ENCODE assay signal across 26 cellular contexts in the genomic region with DNA sequence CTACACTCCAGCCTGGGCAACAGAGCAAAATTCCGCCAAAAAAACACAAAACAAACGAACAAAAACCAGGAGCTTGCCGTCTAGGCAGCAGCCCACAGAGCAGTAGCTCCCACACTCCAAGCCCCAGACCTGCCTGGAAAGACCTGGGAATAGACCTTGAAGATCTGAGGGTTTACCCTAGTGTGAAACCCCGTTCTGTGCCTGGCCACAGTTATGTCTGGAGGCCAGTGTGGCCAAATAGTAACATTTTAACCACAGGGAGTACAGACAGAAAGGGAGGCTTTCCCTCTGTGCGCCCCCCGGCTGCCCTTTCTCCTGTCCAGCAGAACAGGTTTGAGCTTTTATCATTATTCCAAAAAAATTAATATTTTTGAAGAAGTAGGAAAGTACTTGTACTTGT.
DNase-seq lines count a peak whose midpoint lies in the region; ATAC-seq and TF ChIP-seq lines count a peak whose summit lies in the region.
"Had no signal": no experiment of that assay in that cellular context is flagged by ENCODE, and none has a peak within 500 bp of the region (broad histone marks: within the 10 kb centered on the region; RNA-seq: fewer than 3 reads in every experiment).

No MANE protein-coding gene starts in this region.

- intact Hi-C loops in left ventricle myocardium inferior (cut with micrococcal nuclease) (no loop called here), cardiac septum (cut with DNase I) (loop anchor here (5.0 to 10.0 kb wide), 2 partner anchors 158 to 360 kb away; no protein-coding TSS in a partner anchor), gastrocnemius medialis (cut with DNase I; ENCODE audit: low total_unique reads) (loop anchor here (5.0 to 10.0 kb wide), 3 partner anchors 225 to 402 kb away; no protein-coding TSS in a partner anchor), tibial artery (cut with DNase I; ENCODE audit: low total_unique reads) (no loop called here)

- CTCF ChIA-PET in RWPE1 (lab: Yijun Ruan, JAX) = no interaction called here

- H3K9me3 ChIP-seq in left ventricle myocardium inferior (replicated peaks) = peaks cover 20% of the 10 kb centered on the region
- peaks cover 0 to 7% (median 2%) of the 10 kb centered on the region in 3 donors for H3K9me3 ChIP-seq in gastrocnemius medialis
- no peaks in the 10 kb centered on the region for H3K9me3 ChIP-seq in tibial artery
- H3K9me3 ChIP-seq: Caco-2, Peyer's patch had no signal

- POLR2A ChIA-PET in RWPE1 (lab: Yijun Ruan, JAX; ENCODE audit: low non-redundant PET) = no interaction called here

- no peak for DNase-seq in left ventricle myocardium inferior
- DNase-seq in cardiac septum (ENCODE audit: low spot score) = no peak
- DNase-seq in RWPE1 (ENCODE audit: low spot score) = no peak
- peak; percentile 33 for DNase-seq in glomerular visceral epithelial cell (ENCODE audit: extremely low spot score)
- no peak for DNase-seq in gastrocnemius medialis
- no peak for DNase-seq in DMS114 treated with DMSO at 0.1 percent for 48 hours (lab: John Stamatoyannopoulos, UW; ENCODE audit: unreplicated experiment)
- no peak for DNase-seq in SK-N-DZ (ENCODE audit: low spot score)
- DNase-seq in tibial artery = no peak
- DNase-seq: AML-193; Caco-2; CD4-positive, alpha-beta memory T cell; DMS79; EL; GDM1; HCEC 1CT; KG1; NCI-H1048; NCI-H1417; NCI-H1694; NCI-H2029 treated with DMSO at 0.1 percent for 48 hours; NCI-H446 treated with DMSO at 0.1 percent for 48 hours; NCI-H526; NCI-H82; Peyer's patch had no signal

- H3K4me1 ChIP-seq in left ventricle myocardium inferior (peaks cover 41% of the 10 kb centered on the region), gastrocnemius medialis (peaks cover 42 to 55% of the 10 kb centered on the region in 2 donors), tibial artery (peaks cover 0 to 15% (median 4%) of the 10 kb centered on the region in 4 donors)
- H3K4me1 ChIP-seq: Caco-2, Peyer's patch had no signal

- no peaks in the 10 kb centered on the region for H3K36me3 ChIP-seq in left ventricle myocardium inferior
- no peaks in the 10 kb centered on the region for H3K36me3 ChIP-seq in gastrocnemius medialis
- H3K36me3 ChIP-seq in tibial artery = no peaks in the 10 kb centered on the region
- H3K36me3 ChIP-seq: Peyer's patch had no signal

- peak overlapping the region; percentile 56 for H3K27ac ChIP-seq in left ventricle myocardium inferior (replicated peaks)
- H3K27ac ChIP-seq in RWPE1 = peak overlapping the region; percentile 93
- peak overlapping the region; percentile 81 to 88 (median 86) for H3K27ac ChIP-seq in gastrocnemius medialis
- H3K27ac ChIP-seq in tibial artery = no peak overlapping the region
- H3K27ac ChIP-seq: Peyer's patch had no signal

- no peak for ATAC-seq in gastrocnemius medialis
- ATAC-seq: GM12878 had no signal

- H3K4me3 ChIP-seq in left ventricle myocardium inferior (no peak overlapping the region), gastrocnemius medialis (no peak overlapping the region), tibial artery (no peak overlapping the region)
- H3K4me3 ChIP-seq: BLaER1 treated with 17β-estradiol and CSF1 and Interleukin-3, amounts not matched to agents 10 nM and 100 nM; GM12878; Peyer's patch had no signal

- H3K27me3 ChIP-seq in left ventricle myocardium inferior (ENCODE audit: low read depth) (no peaks in the 10 kb centered on the region), gastrocnemius medialis (no peaks in the 10 kb centered on the region), tibial artery (no peaks in the 10 kb centered on the region)
- H3K27me3 ChIP-seq: BLaER1 treated with 17β-estradiol and CSF1 and Interleukin-3, amounts not matched to agents 10 nM and 100 nM; Peyer's patch had no signal

- in situ Hi-C loops in gastrocnemius medialis (cut with MboI; ENCODE audit: low sequenced_read_pairs in 4 of 4) = loop anchor here (5.0 to 25.0 kb wide), 7 partner anchors 152 to 525 kb away; no protein-coding TSS in a partner anchor

- TF ChIP-seq CTCF in left ventricle myocardium inferior (IDR thresholded peaks at IDR 0.05; ENCODE audit: borderline replicate concordance) (no peak), RWPE1 (conservative IDR thresholded peaks at IDR 0.05; ENCODE audit: low read depth) (no peak), gastrocnemius medialis (IDR thresholded peaks at IDR 0.05 in 4 of 5, conservative IDR thresholded peaks at IDR 0.05 in 1 of 5) (no peak), tibial artery (IDR thresholded peaks at IDR 0.05) (no peak)

- no peak for TF ChIP-seq POLR2A in gastrocnemius medialis (IDR thresholded peaks at IDR 0.05)

Comparison
In these comparisons a context has a peak if more than half of its experiments do, and no peak if none do; other contexts are left out.
1. intact Hi-C loops: an anchor here in cardiac septum (5.0 to 10.0 kb wide) and gastrocnemius medialis (5.0 to 10.0 kb wide); none called in left ventricle myocardium inferior and tibial artery.
2. H3K27ac ChIP-seq: peak in left ventricle myocardium inferior (single experiment), RWPE1 (single experiment) and gastrocnemius medialis (4 of 4); none in tibial artery (0 of 2).